Comparison of ENCODE assay signal across 14 cellular contexts in genomic region chr11:48050304-48050703, GRCh38.
DNase-seq lines count a peak whose midpoint lies in the region; ATAC-seq and TF ChIP-seq lines count a peak whose summit lies in the region.
"Had no signal": no experiment of that assay in that cellular context is flagged by ENCODE, and none has a peak within 500 bp of the region (broad histone marks: within the 10 kb centered on the region; RNA-seq: fewer than 3 reads in every experiment).

No MANE protein-coding gene starts in this region.

- H3K9me2 ChIP-seq in PC-9 (ENCODE audit: insufficient read depth) = no peaks in the 10 kb centered on the region

- H3K36me3 Mint-ChIP-seq in activated CD8-positive, alpha-beta memory T cell treated with anti-CD3 and anti-CD28 coated beads, Interleukin-2, amount 10 ng/mL, durations not matched to agents 7 days and 5 days = peaks cover 32% of the 10 kb centered on the region
- H3K36me3 Mint-ChIP-seq in memory B cell = peaks cover 3% of the 10 kb centered on the region
- H3K36me3 Mint-ChIP-seq in type B pancreatic cell = no peaks in the 10 kb centered on the region

- H3F3A ChIP-seq in PC-9 (ENCODE audit: insufficient read depth, low read depth) = peaks cover 60% of the 10 kb centered on the region

- TF ChIP-seq CTCF in PC-9 (conservative IDR thresholded peaks at IDR 0.05) = no peak
- no peak for TF ChIP-seq CTCF in type B pancreatic cell (conservative IDR thresholded peaks at IDR 0.05)
- TF ChIP-seq CTCF in GM13976 (IDR thresholded peaks at IDR 0.05; ENCODE audit: borderline replicate concordance, control extremely low read depth, extremely low read depth, insufficient read depth, missing control alignments) = no peak

- H3K27ac ChIP-seq in PC-9 = peak overlapping the region; percentile 91

- H3K4me2 ChIP-seq in PC-9 = peak overlapping the region; percentile 73

- peak overlapping the region; percentile 17 for H3K27ac Mint-ChIP-seq in activated CD8-positive, alpha-beta memory T cell treated with anti-CD3 and anti-CD28 coated beads, Interleukin-2, amount 10 ng/mL, durations not matched to agents 7 days and 5 days
- peak overlapping the region; percentile 53 for H3K27ac Mint-ChIP-seq in memory B cell
- H3K27ac Mint-ChIP-seq in type B pancreatic cell = peak overlapping the region; percentile 99
- H3K27ac Mint-ChIP-seq: activated naive CD8-positive, alpha-beta T cell had no signal

- in situ Hi-C loops in GM13976 (cut with MboI; ENCODE audit: low sequenced_read_pairs, unreplicated experiment) = no loop called here

- CTCF ChIA-PET in activated CD8-positive, alpha-beta memory T cell treated with anti-CD3 and anti-CD28 coated beads, Interleukin-2, amount 10 ng/mL, durations not matched to agents 7 days and 5 days (lab: Charles Lee) = no interaction called here
- CTCF ChIA-PET in PC-9 (lab: Charles Lee) = interaction anchor here (0.5 to 0.7 kb wide), 4 partner anchors 8 to 127 kb away, joined by 3 to 4 read pairs (median 4); no protein-coding TSS in a partner anchor

- POLR2A ChIA-PET in PC-9 (lab: Charles Lee; ENCODE audit: unreplicated experiment) = no interaction called here

- H3K4me1 Mint-ChIP-seq in activated CD8-positive, alpha-beta memory T cell treated with anti-CD3 and anti-CD28 coated beads, Interleukin-2, amount 10 ng/mL, durations not matched to agents 7 days and 5 days = peaks cover 74% of the 10 kb centered on the region
- H3K4me1 Mint-ChIP-seq in memory B cell (peaks cover 42% of the 10 kb centered on the region), type B pancreatic cell (ENCODE audit: unreplicated experiment) (peaks cover 39% of the 10 kb centered on the region)

- no peaks in the 10 kb centered on the region for H3K27me3 ChIP-seq in PC-9 (ENCODE audit: insufficient read depth, low read depth)

- H3K4me1 ChIP-seq in PC-9 (replicated peaks; ENCODE audit: insufficient read depth) = peaks cover 80% of the 10 kb centered on the region

- H3K4me3 ChIP-seq in PC-9 = peak overlapping the region; percentile 12; the same call in 1 of the 2 replicates

- H3K36me3 ChIP-seq in PC-9 (ENCODE audit: low read depth) = no peaks in the 10 kb centered on the region

- peaks cover 78% of the 10 kb centered on the region for H3K79me2 ChIP-seq in PC-9 (ENCODE audit: low read depth)

- DNase-seq in activated CD8-positive, alpha-beta memory T cell treated with anti-CD3 and anti-CD28 coated beads, Interleukin-2, amount 10 ng/mL, durations not matched to agents 7 days and 5 days = no peak
- no peak for DNase-seq in activated CD8-positive, alpha-beta memory T cell treated with anti-CD3 and anti-CD28 coated beads, Interleukin-2, amount 50 U/mL, for 48 hours
- DNase-seq in PC-9 (peak in 1 of 2 experiments; percentile 37), memory B cell (ENCODE audit: low spot score in 2 of 2) (no peak), type B pancreatic cell (ENCODE audit: extremely low spot score, unreplicated experiment) (no peak), KG1 (lab: John Stamatoyannopoulos, UW) (no peak), GM13976 (ENCODE audit: low spot score) (no peak)
- DNase-seq: ACHN, head of caudate nucleus, NCI-H187 treated with DMSO at 0.1 percent for 48 hours, NCI-H69 had no signal

- no peak for ATAC-seq in activated CD8-positive, alpha-beta memory T cell treated with anti-CD3 and anti-CD28 coated beads, Interleukin-2, amount 10 ng/mL, durations not matched to agents 7 days and 5 days
- ATAC-seq in memory B cell (ENCODE audit: low read depth) (peak; percentile 25), HG03159 (IDR thresholded peaks at IDR 0.05; ENCODE audit: unreplicated experiment) (no peak)
- ATAC-seq: Right ventricle myocardium inferior had no signal

- no peaks in the 10 kb centered on the region for H3K9me3 ChIP-seq in PC-9 (ENCODE audit: insufficient read depth, low read depth)

- H2AFZ ChIP-seq in PC-9 = no peak overlapping the region

- H3K9me3 Mint-ChIP-seq in activated CD8-positive, alpha-beta memory T cell treated with anti-CD3 and anti-CD28 coated beads, Interleukin-2, amount 10 ng/mL, durations not matched to agents 7 days and 5 days (ENCODE audit: low read depth) = no peaks in the 10 kb centered on the region
- H3K9me3 Mint-ChIP-seq in memory B cell (no peaks in the 10 kb centered on the region), type B pancreatic cell (peaks cover 5% of the 10 kb centered on the region)

- no peaks in the 10 kb centered on the region for H4K20me1 ChIP-seq in PC-9 (ENCODE audit: insufficient read depth)

- intact Hi-C loops in PC-9 (cut with micrococcal nuclease; ENCODE audit: unreplicated experiment) = loop anchor here (1.0 to 5.0 kb wide), 5 partner anchors 33 to 188 kb away; no protein-coding TSS in a partner anchor

- no TSS peak for BruUV-seq in PC-9 (replicated peaks; lab: Mats Ljungman, UMichigan)

- no peaks in the 10 kb centered on the region for H3K27me3 Mint-ChIP-seq in activated CD8-positive, alpha-beta memory T cell treated with anti-CD3 and anti-CD28 coated beads, Interleukin-2, amount 10 ng/mL, durations not matched to agents 7 days and 5 days
- H3K27me3 Mint-ChIP-seq in memory B cell (no peaks in the 10 kb centered on the region), type B pancreatic cell (no peaks in the 10 kb centered on the region)
- H3K27me3 Mint-ChIP-seq: activated naive CD8-positive, alpha-beta T cell had no signal

- H3K4me3 Mint-ChIP-seq in activated CD8-positive, alpha-beta memory T cell treated with anti-CD3 and anti-CD28 coated beads, Interleukin-2, amount 10 ng/mL, durations not matched to agents 7 days and 5 days = no peak overlapping the region
- H3K4me3 Mint-ChIP-seq in memory B cell = no peak overlapping the region
- H3K4me3 Mint-ChIP-seq in type B pancreatic cell = peak overlapping the region; percentile 24
- H3K4me3 Mint-ChIP-seq: activated naive CD8-positive, alpha-beta T cell had no signal

Comparison
In these comparisons a context has a peak if more than half of its experiments do, and no peak if none do; other contexts are left out.
1. H3K27ac Mint-ChIP-seq: peak in every context shown above with its lines; median percentile 99 in type B pancreatic cell; 53 in memory B cell; 17 in activated CD8-positive, alpha-beta memory T cell treated with anti-CD3 and anti-CD28 coated beads, Interleukin-2, amount 10 ng/mL, durations not matched to agents 7 days and 5 days.